8 cellular contexts compared by ENCODE assay signal in the genomic region with DNA sequence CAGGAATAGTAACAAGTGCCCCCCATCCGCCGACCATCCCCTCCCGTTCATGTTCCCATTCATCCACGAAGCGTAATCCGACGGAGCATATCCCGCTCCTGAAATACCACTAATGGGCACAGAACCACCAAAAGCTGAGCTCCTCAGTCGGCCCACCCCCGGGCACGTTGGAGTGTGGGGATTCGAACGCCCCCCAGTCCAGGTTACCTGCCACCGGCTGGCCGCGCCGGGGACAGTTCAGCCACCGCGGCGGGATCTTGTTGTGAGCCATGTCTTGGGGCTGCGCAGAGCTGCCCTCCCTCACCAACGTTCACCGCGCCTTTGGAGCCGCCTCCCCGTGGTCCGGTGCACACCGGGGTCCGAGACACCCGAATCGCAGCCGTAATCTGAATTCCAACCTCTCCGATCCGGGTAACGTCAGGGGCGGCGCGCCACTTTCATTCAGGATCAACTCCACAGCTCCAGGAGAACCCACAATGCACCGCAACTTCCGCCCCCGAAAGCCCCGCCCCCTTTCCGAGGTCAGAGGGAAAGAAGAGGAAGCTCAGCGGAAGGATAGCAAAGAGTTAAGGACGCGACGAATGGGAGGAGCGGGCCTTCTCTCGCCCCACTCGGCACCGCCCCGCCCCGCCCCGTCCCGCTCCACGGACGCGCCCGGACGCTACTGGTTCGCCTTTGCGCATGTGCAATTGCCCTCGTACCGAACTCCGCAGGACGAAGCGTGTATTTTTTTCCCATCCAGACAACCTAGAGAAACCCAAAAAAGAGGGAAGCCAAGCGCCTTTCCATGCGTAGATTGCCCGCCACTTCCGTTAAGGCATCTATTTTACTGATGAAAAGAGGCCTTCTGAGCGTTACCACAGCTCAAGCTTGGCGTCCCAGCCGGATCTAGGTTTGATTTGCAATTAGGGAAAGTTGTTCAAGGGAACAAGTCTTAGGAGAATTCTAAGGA. TPM values are rescaled to one million over a fixed set of nuclear protein-coding genes. Genes with fewer than 3 reads are reported as not detected.
A peak's percentile ranks its signal among the peaks of the same experiment; 100 is the strongest.
DNase-seq lines count a peak whose midpoint lies in the region; ATAC-seq and TF ChIP-seq lines count a peak whose summit lies in the region.

Gene RNGTT, minus strand, starts transcription at position 480 of the 952 bp plus-strand sequence. Its CDS starts 209 bp downstream, at position 271.

- peaks cover 12% of the 10 kb centered on the region for H3K36me3 Mint-ChIP-seq in WTC11
- H3K36me3 Mint-ChIP-seq in immature natural killer cell: peaks cover 3 to 4% (median 4%) of the 10 kb centered on the region in 3 donors

- H3K4me3 Mint-ChIP-seq in WTC11: peak within 1 kb of the TSS; percentile 99
- peak within 1 kb of the TSS; percentile 98 to 99 (median 98) for H3K4me3 Mint-ChIP-seq in immature natural killer cell

- H3K27me3 Mint-ChIP-seq in WTC11 (ENCODE audit: low read depth) (peaks cover 37% of the 10 kb centered on the region), immature natural killer cell (ENCODE audit: low read depth in 3 of 3) (peaks cover 6 to 14% (median 12%) of the 10 kb centered on the region in 3 donors)

- H3K4me1 Mint-ChIP-seq in WTC11 (peaks cover 19% of the 10 kb centered on the region), immature natural killer cell (peaks cover 33 to 48% of the 10 kb centered on the region in 2 donors)

- POLR2A ChIA-PET in AG04450 (lab: Yijun Ruan, JAX) (interaction anchor here (1.0 to 1.6 kb wide), 3 partner anchors 117 to 389 kb away, joined by 5 to 13 read pairs (median 8); partner anchors contain the start of genes PNRC1 and UBE2J1), WTC11 (lab: Charles Lee) (interaction anchor here (1.3 kb wide), 1 partner anchor 117 kb away, joined by 8 read pairs; the partner anchor contains the start of gene PNRC1)

- H3K27ac Mint-ChIP-seq in WTC11 (peak within 1 kb of the TSS; percentile 71), immature natural killer cell (peak within 1 kb of the TSS; percentile 79 to 96 (median 92))

- ATAC-seq in GM18909 (IDR thresholded peaks at IDR 0.05; ENCODE audit: poor library complexity, unreplicated experiment) (peak; percentile 99), HG03175 (IDR thresholded peaks at IDR 0.05; ENCODE audit: unreplicated experiment) (peak; percentile 99), WTC11 (peak; percentile 99)

- TF ChIP-seq CTCF in AG04450 (IDR thresholded peaks at IDR 0.05; ENCODE audit: low read depth, low read length): no peak
- no peak for TF ChIP-seq CTCF in WTC11 (IDR thresholded peaks at IDR 0.05)

- H3K9me3 Mint-ChIP-seq in WTC11: peaks cover 21% of the 10 kb centered on the region
- peaks cover 6 to 21% (median 15%) of the 10 kb centered on the region in 6 donors for H3K9me3 Mint-ChIP-seq in immature natural killer cell

- H3K27me3 ChIP-seq in AG04450 (ENCODE audit: control insufficient read depth, insufficient read depth, low read length): no peaks in the 10 kb centered on the region

- H3K27ac ChIP-seq in AG04450 (ENCODE audit: low read depth, low read length): peak within 1 kb of the TSS; percentile 68
- H3K27ac ChIP-seq in caudate nucleus (ENCODE audit: low read depth, low read length): peak within 1 kb of the TSS; percentile 60

- peak; percentile 90 for DNase-seq in AG04450 (ENCODE audit: low read depth, low spot score)
- peak; percentile 97 for DNase-seq in NCI-H226
- DNase-seq in WTC11 (ENCODE audit: low spot score): peak; percentile 97
- peak; percentile 50 to 99 (median 96) for DNase-seq in caudate nucleus (lab: John Stamatoyannopoulos, UW)
- peak; percentile 94 to 96 (median 95) for DNase-seq in immature natural killer cell
- DNase-seq in smooth muscle cell of the brain vasculature (ENCODE audit: low read depth, low spot score): peak; percentile 89

- peaks cover 5% of the 10 kb centered on the region; the same call in 1 of the 2 replicates for H3K9me3 ChIP-seq in AG04450 (ENCODE audit: control insufficient read depth, insufficient read depth, low read length)

- peak within 1 kb of the TSS; percentile 99 for H3K4me3 ChIP-seq in AG04450 (ENCODE audit: low read depth, low read length)

- CTCF ChIA-PET in AG04450 (lab: Charles Lee): interaction anchor here (0.6 to 1.5 kb wide), 5 partner anchors 11 to 408 kb away, joined by 3 to 5 read pairs (median 3); no protein-coding TSS in a partner anchor
- CTCF ChIA-PET in WTC11 (lab: Charles Lee): interaction anchor here (0.7 to 1.5 kb wide), 4 partner anchors 9 to 349 kb away, joined by 3 to 5 read pairs (median 4); no protein-coding TSS in a partner anchor

TF ChIP-seq in WTC11, 78 proteins besides CTCF, POLR2A, EP300 and RAD21 (continues in another document):
- TF ChIP-seq SMAD3 (CRISPR knock-in tag; IDR thresholded peaks at IDR 0.05; ENCODE audit: borderline replicate concordance) (no peak), FOXK1 (CRISPR knock-in tag; IDR thresholded peaks at IDR 0.05) (peak; percentile 42; the same call in 1 of the 2 replicates), MXD4 (CRISPR knock-in tag; IDR thresholded peaks at IDR 0.05; ENCODE audit: borderline replicate concordance) (no peak), NFYB (CRISPR knock-in tag; conservative IDR thresholded peaks at IDR 0.05; ENCODE audit: low read depth) (0 out of 2 replicates have a peak, but pooled peaks have one; percentile 6), JUN (CRISPR knock-in tag; IDR thresholded peaks at IDR 0.05) (no peak), NR3C1 (CRISPR knock-in tag; conservative IDR thresholded peaks at IDR 0.05; ENCODE audit: low read depth) (no peak), ZBTB21 (CRISPR knock-in tag; IDR thresholded peaks at IDR 0.05; ENCODE audit: borderline replicate concordance) (no peak), CREM (CRISPR knock-in tag; IDR thresholded peaks at IDR 0.05) (0 out of 2 replicates have a peak, but pooled peaks have one; percentile 37), HMGXB4 (CRISPR knock-in tag; IDR thresholded peaks at IDR 0.05) (no peak; the same call in 1 of the 2 replicates), PRDM15 (CRISPR knock-in tag; IDR thresholded peaks at IDR 0.05) (no peak), KAT7 (CRISPR knock-in tag; IDR thresholded peaks at IDR 0.05; ENCODE audit: borderline replicate concordance) (0 out of 2 replicates have a peak, but pooled peaks have one; percentile 1), OVOL2 (CRISPR knock-in tag; IDR thresholded peaks at IDR 0.05; ENCODE audit: borderline replicate concordance) (no peak), ZNF138 (CRISPR knock-in tag; conservative IDR thresholded peaks at IDR 0.05) (no peak), TP53 (CRISPR knock-in tag; IDR thresholded peaks at IDR 0.05) (no peak)
- TF ChIP-seq, protein P1, sequence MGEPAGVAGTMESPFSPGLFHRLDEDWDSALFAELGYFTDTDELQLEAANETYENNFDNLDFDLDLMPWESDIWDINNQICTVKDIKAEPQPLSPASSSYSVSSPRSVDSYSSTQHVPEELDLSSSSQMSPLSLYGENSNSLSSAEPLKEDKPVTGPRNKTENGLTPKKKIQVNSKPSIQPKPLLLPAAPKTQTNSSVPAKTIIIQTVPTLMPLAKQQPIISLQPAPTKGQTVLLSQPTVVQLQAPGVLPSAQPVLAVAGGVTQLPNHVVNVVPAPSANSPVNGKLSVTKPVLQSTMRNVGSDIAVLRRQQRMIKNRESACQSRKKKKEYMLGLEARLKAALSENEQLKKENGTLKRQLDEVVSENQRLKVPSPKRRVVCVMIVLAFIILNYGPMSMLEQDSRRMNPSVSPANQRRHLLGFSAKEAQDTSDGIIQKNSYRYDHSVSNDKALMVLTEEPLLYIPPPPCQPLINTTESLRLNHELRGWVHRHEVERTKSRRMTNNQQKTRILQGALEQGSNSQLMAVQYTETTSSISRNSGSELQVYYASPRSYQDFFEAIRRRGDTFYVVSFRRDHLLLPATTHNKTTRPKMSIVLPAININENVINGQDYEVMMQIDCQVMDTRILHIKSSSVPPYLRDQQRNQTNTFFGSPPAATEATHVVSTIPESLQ (CRISPR knock-in tag; IDR thresholded peaks at IDR 0.05): no peak

RNA-seq across cellular contexts. Expression of gene RNGTT, which starts in this region (rescaled TPM):
- polyA plus RNA-seq in AG04450 (2011; rRNA removed) (7.8 and 11.2 TPM in 2 replicates), immature natural killer cell (10 to 100 TPM; 11.9 to 22.3 (median 18.9) TPM)
- 6.0 and 10.9 TPM in 2 replicates for polyA minus RNA-seq in AG04450 (2011; rRNA and poly(A)+ RNA removed)
- total RNA-seq in WTC11 (2021): 20.4 to 22.0 TPM (median 20.7 TPM) in 3 replicates

Comparison
In these comparisons a context has a peak if more than half of its experiments do, and no peak if none do; other contexts are left out.
1. Peak in every context shown above with its lines: DNase-seq, ATAC-seq, H3K4me3 ChIP-seq and H3K27ac ChIP-seq.